23 cellular contexts compared by ENCODE assay signal in the genomic region with DNA sequence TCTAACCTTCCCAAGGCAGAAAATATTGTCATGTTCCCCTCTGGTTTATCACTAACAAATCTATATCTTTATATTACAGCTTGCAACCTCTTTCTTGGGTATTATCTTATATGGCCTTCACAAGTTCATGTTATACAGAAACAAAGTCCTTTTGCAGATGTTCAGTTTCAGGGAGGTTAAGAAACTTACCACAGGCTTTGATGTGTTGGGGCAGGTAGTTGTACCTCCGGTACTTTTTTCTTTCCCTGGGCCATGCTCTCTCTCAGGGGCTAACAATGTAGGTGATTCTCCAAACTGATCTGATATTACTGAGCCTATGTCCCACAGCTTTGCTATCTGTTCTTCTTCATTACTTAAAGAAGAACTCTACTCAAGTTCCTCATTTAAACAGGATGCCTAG.
"Had no signal": no experiment of that assay in that cellular context is flagged by ENCODE, and none has a peak within 500 bp of the region (broad histone marks: within the 10 kb centered on the region; RNA-seq: fewer than 3 reads in every experiment).

No MANE protein-coding gene starts in this region.

- H3K4me3 ChIP-seq: colonic mucosa, esophagus squamous epithelium, gastrocnemius medialis, heart right ventricle, left lung, lower lobe of right lung, mucosa of descending colon had no signal

- H3K27me3 ChIP-seq: colonic mucosa, esophagus squamous epithelium, gastrocnemius medialis, heart right ventricle, left lung had no signal

- H3K27ac ChIP-seq: colonic mucosa, epithelial cell of prostate, esophagus squamous epithelium, gastrocnemius medialis, heart right ventricle, left lung, lower lobe of right lung had no signal

- H3K4me1 ChIP-seq: colonic mucosa, esophagus squamous epithelium, heart right ventricle, left lung, lower lobe of right lung had no signal

- DNase-seq: colonic mucosa; cortex of kidney; effector CD8-positive, alpha-beta T cell; effector memory CD8-positive, alpha-beta T cell; endodermal cell; erythroblast; esophagus squamous epithelium; foreskin fibroblast; foreskin melanocyte; gastrocnemius medialis; glutamatergic neuron; head of caudate nucleus; heart right ventricle; hippocampal formation; left cardiac atrium; left lung; left ventricle myocardium superior; lower lobe of right lung; mesenchymal stem cell; mucosa of descending colon; naive B cell had no signal

- ATAC-seq: effector memory CD8-positive, alpha-beta T cell; esophagus mucosa; gastrocnemius medialis; heart right ventricle; left cardiac atrium; left lung; left ventricle myocardium superior; lower lobe of right lung; mucosa of descending colon had no signal

- H3K36me3 ChIP-seq: colonic mucosa, esophagus squamous epithelium, gastrocnemius medialis, heart right ventricle, left lung, lower lobe of right lung had no signal

- H3K9me3 ChIP-seq: colonic mucosa, esophagus squamous epithelium, gastrocnemius medialis, heart right ventricle, left lung, lower lobe of right lung, mucosa of descending colon had no signal
